In the genomic region with DNA sequence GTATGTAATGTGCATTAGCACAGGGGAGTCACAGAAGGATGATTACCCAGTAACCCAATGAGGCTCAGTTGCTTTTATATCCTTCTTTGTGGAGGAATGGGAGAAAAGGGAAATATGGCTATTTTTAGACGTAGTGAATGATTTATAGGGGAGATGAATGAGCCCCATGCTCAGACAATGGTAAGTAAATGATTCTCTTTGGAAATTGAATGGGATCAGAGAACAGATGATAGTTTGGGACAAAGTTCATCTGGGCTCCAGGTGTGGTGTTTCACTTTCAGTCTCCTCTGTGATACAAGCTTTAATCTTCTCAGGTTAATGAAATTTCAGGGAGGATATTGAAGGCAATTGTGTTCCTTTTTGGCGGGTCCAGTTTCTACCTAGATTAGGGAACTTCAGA, we compare ENCODE assay signal across 1 cellular context.
A peak's percentile ranks its signal among the peaks of the same experiment; 100 is the strongest.
TF ChIP-seq lines count a peak whose summit lies in the region.

No MANE protein-coding gene starts in this region.

TF ChIP-seq in liver, 16 proteins besides CTCF, POLR2A, EP300 and RAD21 (continued from another document):
- TF ChIP-seq RXRA (IDR thresholded peaks at IDR 0.05): peak; percentile 61 to 68
